Comparison of ENCODE assay signal across 1 cellular context in genomic region chr2:216343221-216343985, GRCh38.
TF ChIP-seq lines count a peak whose summit lies in the region.

No MANE protein-coding gene starts in this region.

TF ChIP-seq in HEK293, 187 proteins besides CTCF, POLR2A, EP300 and RAD21:
- TF ChIP-seq ZNF280C (tag by site-specific recombination; IDR thresholded peaks at IDR 0.05) (no peak), KLF1 (tag by site-specific recombination; IDR thresholded peaks at IDR 0.05) (peak; percentile 21; the same call in 1 of the 2 replicates)
